1 cellular context compared by ENCODE assay signal in genomic region chr1:211287218-211287617, GRCh38.
TF ChIP-seq lines count a peak whose summit lies in the region.

No MANE protein-coding gene starts in this region.

TF ChIP-seq in IMR-90, 13 proteins besides CTCF, POLR2A, EP300 and RAD21 (continued from another document):
- TF ChIP-seq ELK1 (IDR thresholded peaks at IDR 0.05; ENCODE audit: borderline replicate concordance, low read depth, low read length) = no peak
